1 cellular context compared by ENCODE assay signal in genomic region chr15:67822537-67823370, GRCh38.
TF ChIP-seq lines count a peak whose summit lies in the region.

No MANE protein-coding gene starts in this region.

TF ChIP-seq in A549, 52 proteins besides CTCF, POLR2A, EP300 and RAD21 (continued from another document):
- no peak for TF ChIP-seq ELK1 (IDR thresholded peaks at IDR 0.05; ENCODE audit: low read depth, low read length)
- TF ChIP-seq HOXB5 (CRISPR knock-in tag; IDR thresholded peaks at IDR 0.05) = no peak
- no peak for TF ChIP-seq E2F6 (IDR thresholded peaks at IDR 0.05; ENCODE audit: borderline replicate concordance, low read depth)
- TF ChIP-seq KDM1A (IDR thresholded peaks at IDR 0.05; ENCODE audit: low read depth) = no peak
- TF ChIP-seq ATOH8 (CRISPR knock-in tag; IDR thresholded peaks at IDR 0.05; ENCODE audit: low read depth) = no peak
- no peak for TF ChIP-seq HMGXB4 (CRISPR knock-in tag; IDR thresholded peaks at IDR 0.05; ENCODE audit: borderline replicate concordance)
- no peak for TF ChIP-seq CBX8 (IDR thresholded peaks at IDR 0.05)
- TF ChIP-seq CBX2 (IDR thresholded peaks at IDR 0.05; ENCODE audit: borderline replicate concordance, low read depth) = no peak
- no peak for TF ChIP-seq JUN (IDR thresholded peaks at IDR 0.05)
- TF ChIP-seq TP53 (CRISPR knock-in tag; IDR thresholded peaks at IDR 0.05) = no peak
